Comparison of ENCODE assay signal across 9 cellular contexts in genomic region chr12:54028324-54029201, GRCh38. TPM values are rescaled to one million over a fixed set of nuclear protein-coding genes. Genes with fewer than 3 reads are reported as not detected.
A peak's percentile ranks its signal among the peaks of the same experiment; 100 is the strongest.
DNase-seq lines count a peak whose midpoint lies in the region; ATAC-seq and TF ChIP-seq lines count a peak whose summit lies in the region.
"Had no signal": no experiment of that assay in that cellular context is flagged by ENCODE, and none has a peak within 500 bp of the region (broad histone marks: within the 10 kb centered on the region; RNA-seq: fewer than 3 reads in every experiment).

Gene HOXC6, plus strand, starts transcription at chr12:54028440. Its CDS starts 82 bp downstream, at chr12:54028522.

- H3K4me3 Mint-ChIP-seq in GM23338: peak within 1 kb of the TSS; percentile 14; the same call in 1 of the 3 replicates

- H2AFZ ChIP-seq in GM23338: no peak within 1 kb of the TSS

- no peak for ATAC-seq in GM23338
- ATAC-seq in GM21515 (IDR thresholded peaks at IDR 0.05; ENCODE audit: unreplicated experiment): no peak
- no peak for ATAC-seq in HG02938 (IDR thresholded peaks at IDR 0.05; ENCODE audit: unreplicated experiment)

- peaks cover 48% of the 10 kb centered on the region for H3K4me1 ChIP-seq in GM23338 (ENCODE audit: insufficient read depth)
- peaks cover 0 to 3% of the 10 kb centered on the region in 2 donors for H3K4me1 ChIP-seq in esophagus (ENCODE audit: control insufficient read depth in 2 of 2, insufficient read depth in 2 of 2, low read length in 1 of 2)

- no peaks in the 10 kb centered on the region for H3K36me3 Mint-ChIP-seq in GM23338 (ENCODE audit: low read depth)

- H3K4me2 ChIP-seq in GM23338: peak within 1 kb of the TSS; percentile 70

- peaks cover 45% of the 10 kb centered on the region; the same call in 1 of the 2 replicates for H4K20me1 ChIP-seq in GM23338 (replicated peaks; ENCODE audit: insufficient read depth)

- TF ChIP-seq CTCF in GM23338 (conservative IDR thresholded peaks at IDR 0.05; ENCODE audit: low read depth in 2 of 2): no peak

- H3K4me1 Mint-ChIP-seq in GM23338: peaks cover 25% of the 10 kb centered on the region

- peaks cover 99% of the 10 kb centered on the region for H3K27me3 Mint-ChIP-seq in GM23338 (ENCODE audit: insufficient read depth, low read depth, poor library complexity)

- DNase-seq in GM23338 (ENCODE audit: low spot score): peak; percentile 57
- peak; percentile 44 for DNase-seq in NCI-H748 treated with DMSO at 0.1 percent for 48 hours (lab: John Stamatoyannopoulos, UW)
- DNase-seq in skeletal muscle cell (ENCODE audit: low read depth): peak; percentile 53
- no peak for DNase-seq in NCI-H2196 (lab: John Stamatoyannopoulos, UW; ENCODE audit: unreplicated experiment)
- DNase-seq in NCI-H2196 treated with DMSO at 0.1 percent for 48 hours (lab: John Stamatoyannopoulos, UW; ENCODE audit: unreplicated experiment): no peak
- DNase-seq: activated naive CD4-positive, alpha-beta T cell treated with anti-CD3 and anti-CD28 coated beads, Interleukin-2, amount 50 U/mL, for 16 hours had no signal

- H3K9me3 ChIP-seq in esophagus (ENCODE audit: control insufficient read depth in 2 of 2, insufficient read depth in 1 of 2, low read depth in 1 of 2, low read length in 1 of 2): no peaks in the 10 kb centered on the region

- no peaks in the 10 kb centered on the region for H3K79me2 ChIP-seq in GM23338 (replicated peaks; ENCODE audit: insufficient read depth)

- H3K27ac ChIP-seq in GM23338 (ENCODE audit: low read depth) (no peak within 1 kb of the TSS), esophagus (ENCODE audit: low read depth in 2 of 2, low read length in 1 of 2) (peak within 1 kb of the TSS; percentile 41 to 54)

- peaks cover 4% of the 10 kb centered on the region for H3K9me3 Mint-ChIP-seq in GM23338

- H3K27me3 ChIP-seq in GM23338 (ENCODE audit: insufficient read depth): peaks cover 100% of the 10 kb centered on the region
- H3K27me3 ChIP-seq in esophagus (ENCODE audit: control insufficient read depth in 1 of 2, insufficient read depth in 2 of 2, low read length in 2 of 2): peaks cover 0 to 5% of the 10 kb centered on the region in 2 donors

- H3K9me2 ChIP-seq in GM23338 (ENCODE audit: insufficient read depth): no peaks in the 10 kb centered on the region

- no peak within 1 kb of the TSS for H3K27ac Mint-ChIP-seq in GM23338

- 6 to 8% methylated on average over 36 of the region's 36 CpGs for WGBS in esophagus, 2 donors

- H3K4me3 ChIP-seq in GM23338 (peak within 1 kb of the TSS; percentile 35; the same call in 1 of the 2 replicates), esophagus (ENCODE audit: low read depth in 1 of 2, low read length in 2 of 2) (peak within 1 kb of the TSS; percentile 44 to 55), skeletal muscle cell (ENCODE audit: low read depth, low read length) (peak within 1 kb of the TSS; percentile 51)

- H3K36me3 ChIP-seq in GM23338 (ENCODE audit: insufficient read depth) (no peaks in the 10 kb centered on the region), esophagus (ENCODE audit: control insufficient read depth in 2 of 2, insufficient read depth in 2 of 2, low read length in 1 of 2) (no peaks in the 10 kb centered on the region)

- peaks cover 35% of the 10 kb centered on the region; the same call in 1 of the 2 replicates for H3F3A ChIP-seq in GM23338 (replicated peaks; ENCODE audit: low read depth)

TF ChIP-seq in GM23338, 12 proteins besides CTCF, POLR2A, EP300 and RAD21 (continues in another document):
- no peak for TF ChIP-seq STAT1 (IDR thresholded peaks at IDR 0.05; ENCODE audit: unreplicated experiment)
- TF ChIP-seq ZNF462 (CRISPR knock-in tag; IDR thresholded peaks at IDR 0.05): no peak
- no peak for TF ChIP-seq CREB1 (CRISPR knock-in tag; IDR thresholded peaks at IDR 0.05; ENCODE audit: low read depth)
- peak; percentile 98 for TF ChIP-seq EZH2 (IDR thresholded peaks at IDR 0.05; ENCODE audit: low read depth, unreplicated experiment)
- no peak for TF ChIP-seq POLR2AphosphoS5 (IDR thresholded peaks at IDR 0.05; ENCODE audit: low read depth)
- TF ChIP-seq NANOG (IDR thresholded peaks at IDR 0.05; ENCODE audit: borderline replicate concordance): no peak
- TF ChIP-seq ZNF331 (CRISPR knock-in tag; IDR thresholded peaks at IDR 0.05; ENCODE audit: low read depth): no peak
- no peak for TF ChIP-seq ETS1 (IDR thresholded peaks at IDR 0.05)
- TF ChIP-seq ZNF114 (CRISPR knock-in tag; IDR thresholded peaks at IDR 0.05): no peak
- peak; percentile 92 for TF ChIP-seq EZH2phosphoT487 (IDR thresholded peaks at IDR 0.05; ENCODE audit: unreplicated experiment)
- no peak for TF ChIP-seq JUNB (IDR thresholded peaks at IDR 0.05; ENCODE audit: unreplicated experiment)

RNA-seq across cellular contexts. Expression of gene HOXC6, which starts in this region (rescaled TPM):
- total RNA-seq in GM23338 (2014; rRNA removed; shearing (Covaris generic)): not detected in 2 replicates
- polyA plus RNA-seq in GM23338 (2016; fragmentation: Nextera tagmentation; extraction: Ambion mirVana) (not detected in 2 replicates), esophagus (1 to 10 TPM; 1.4 TPM)

Comparison
In these comparisons a context has a peak if more than half of its experiments do, and no peak if none do; other contexts are left out.
1. Peak in DNase-seq, H3K4me3 ChIP-seq and H3K4me2 ChIP-seq in GM23338; RNA of the gene not detected or under 1 TPM.
2. DNase-seq: peak in NCI-H748 treated with DMSO at 0.1 percent for 48 hours (single experiment) and skeletal muscle cell (single experiment); none in NCI-H2196 (single experiment) and NCI-H2196 treated with DMSO at 0.1 percent for 48 hours (single experiment).
3. Peak in every context shown above with its lines, with median percentiles within 50 percentile points of each other: H3K4me3 ChIP-seq.